In the genomic region with DNA sequence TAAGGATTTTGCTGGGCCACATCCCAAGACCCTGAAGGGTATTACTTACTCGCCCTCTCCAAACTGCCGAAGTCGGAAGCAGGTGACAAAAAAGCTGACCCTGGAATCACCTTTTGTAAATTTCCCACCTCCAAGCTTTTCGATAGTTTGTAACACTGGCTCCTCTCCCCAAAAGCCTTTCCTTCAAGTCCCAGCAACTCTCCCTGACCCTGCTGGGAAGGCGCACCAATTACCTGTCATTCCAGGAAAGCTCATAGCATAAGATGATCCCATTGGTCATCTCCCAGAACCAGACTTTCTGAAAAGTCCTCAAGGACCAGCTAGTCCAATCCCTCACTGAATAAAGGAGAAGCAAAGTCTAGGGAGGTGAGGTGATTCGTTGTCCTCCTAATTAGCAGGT, we compare ENCODE assay signal across 8 cellular contexts. TPM values are rescaled to one million over a fixed set of nuclear protein-coding genes. Genes with fewer than 3 reads are reported as not detected.
DNase-seq lines count a peak whose midpoint lies in the region; ATAC-seq and TF ChIP-seq lines count a peak whose summit lies in the region.
"Not testable (repeated sequence)": the region's sequence is repeated elsewhere in the genome, so short reads cannot be mapped to it uniquely, and the experiment has no call there.

No MANE protein-coding gene starts in this region.

- peaks cover 12% of the 10 kb centered on the region for H3K4me1 ChIP-seq in DOHH2 (ENCODE audit: control insufficient read depth, low read length)
- H3K4me1 ChIP-seq in left lung; trophoblast cell (ENCODE audit: control insufficient read depth in 1 of 2, insufficient read depth in 2 of 2, low read length in 2 of 2); upper lobe of right lung: not testable (repeated sequence)

- not testable (repeated sequence) for TF ChIP-seq CTCF in DOHH2 (IDR thresholded peaks at IDR 0.05; ENCODE audit: low read depth, low read length, poor library complexity, severe bottlenecking); epithelial cell of esophagus (IDR thresholded peaks at IDR 0.05; ENCODE audit: insufficient read depth, low read depth, low read length, missing control alignments); left lung (IDR thresholded peaks at IDR 0.05); upper lobe of right lung (IDR thresholded peaks at IDR 0.05)

- H4K8ac ChIP-seq in trophoblast cell (ENCODE audit: low read depth, low read length) = not testable (repeated sequence)

- not testable (repeated sequence) for H3F3A ChIP-seq in DOHH2 (ENCODE audit: control insufficient read depth, insufficient read depth)

- not testable (repeated sequence) for H2BK12ac ChIP-seq in trophoblast cell (ENCODE audit: low read length)

- H3K23ac ChIP-seq in trophoblast cell (ENCODE audit: low read length) = not testable (repeated sequence)

- H4K91ac ChIP-seq in trophoblast cell (ENCODE audit: low read depth, low read length) = not testable (repeated sequence)

- not testable (repeated sequence) for H2AK5ac ChIP-seq in trophoblast cell (ENCODE audit: low read length)

- H4K20me1 ChIP-seq in DOHH2 (ENCODE audit: control insufficient read depth, insufficient read depth, low read depth, low read length) = not testable (repeated sequence)

- not testable (repeated sequence) for H2AFZ ChIP-seq in trophoblast cell (ENCODE audit: insufficient read depth, low read length, poor library complexity)

- H3K9me3 ChIP-seq in DOHH2 (ENCODE audit: control insufficient read depth, insufficient read depth, low read length); MG63; left lung; trophoblast cell (ENCODE audit: insufficient read depth, low read depth, low read length); upper lobe of right lung: not testable (repeated sequence)

- peak overlapping the region; percentile 76 for H3K27ac ChIP-seq in DOHH2 (ENCODE audit: low read depth, low read length)
- not testable (repeated sequence) for H3K27ac ChIP-seq in left lung; trophoblast cell (ENCODE audit: low read depth, low read length); upper lobe of right lung

- not testable (repeated sequence) for H3K36me3 Mint-ChIP-seq in activated naive CD8-positive, alpha-beta T cell

- not testable (repeated sequence) for H3K9me2 ChIP-seq in DOHH2 (replicated peaks; ENCODE audit: control insufficient read depth, low read length)

- H2BK5ac ChIP-seq in trophoblast cell (ENCODE audit: low read depth, low read length, poor library complexity) = not testable (repeated sequence)

- not testable (repeated sequence) for H2BK120ac ChIP-seq in trophoblast cell (ENCODE audit: insufficient read depth, low read length, poor library complexity)

- not testable (repeated sequence) for H3K79me1 ChIP-seq in trophoblast cell (ENCODE audit: low read length)

- H3K4me3 ChIP-seq in DOHH2 (ENCODE audit: low read length) = peak overlapping the region; percentile 81
- H3K4me3 ChIP-seq in MG63 = peak overlapping the region; percentile 74
- H3K4me3 ChIP-seq in epithelial cell of esophagus (ENCODE audit: low read length) = peak overlapping the region; percentile 68
- H3K4me3 ChIP-seq in left lung = peak overlapping the region; percentile 63 to 65
- H3K4me3 ChIP-seq in trophoblast cell (ENCODE audit: low read depth, low read length) = not testable (repeated sequence)
- peak overlapping the region; percentile 68 for H3K4me3 ChIP-seq in upper lobe of right lung

- H3K4ac ChIP-seq in trophoblast cell (ENCODE audit: low read depth, low read length) = not testable (repeated sequence)

- H3K18ac ChIP-seq in trophoblast cell (ENCODE audit: low read length) = not testable (repeated sequence)

- peak overlapping the region; percentile 92 for H3K4me3 Mint-ChIP-seq in activated naive CD8-positive, alpha-beta T cell

- not testable (repeated sequence) for H3K27me3 Mint-ChIP-seq in activated naive CD8-positive, alpha-beta T cell

- H3K79me2 ChIP-seq in DOHH2 (ENCODE audit: control insufficient read depth, low read length) = peaks cover 48% of the 10 kb centered on the region
- not testable (repeated sequence) for H3K79me2 ChIP-seq in trophoblast cell (ENCODE audit: control insufficient read depth, insufficient read depth, low read length, poor library complexity)

- H3K4me1 Mint-ChIP-seq in activated naive CD8-positive, alpha-beta T cell (ENCODE audit: low read depth) = peaks cover 21% of the 10 kb centered on the region

- DNase-seq in MG63, left lung, trophoblast cell, upper lobe of right lung: not testable (repeated sequence)
- DNase-seq in SK-N-DZ (ENCODE audit: low spot score) (peak; percentile 16), epithelial cell of esophagus (ENCODE audit: low read depth) (peak; percentile 11)

- WGBS in trophoblast cell (ENCODE audit: extremely low coverage, insufficient coverage, insufficient read length) = no CpG with 5 or more reads among the region's 6 CpGs

- H3K9me3 Mint-ChIP-seq in activated naive CD8-positive, alpha-beta T cell (ENCODE audit: low read depth) = not testable (repeated sequence)

- not testable (repeated sequence) for H3K27me3 ChIP-seq in DOHH2 (ENCODE audit: control insufficient read depth, low read length); MG63; left lung; trophoblast cell (ENCODE audit: insufficient read depth, low read length); upper lobe of right lung

- not testable (repeated sequence) for H3K14ac ChIP-seq in trophoblast cell (ENCODE audit: low read length)

- H3K9ac ChIP-seq in trophoblast cell (ENCODE audit: low read length) = not testable (repeated sequence)

- H3K4me2 ChIP-seq in DOHH2 (ENCODE audit: low read length) (peak overlapping the region; percentile 66), trophoblast cell (ENCODE audit: low read length) (peak overlapping the region; percentile 92)

- peak overlapping the region; percentile 94 for H3K27ac Mint-ChIP-seq in activated naive CD8-positive, alpha-beta T cell

- ATAC-seq in left lung = peak; percentile 25
- peak; percentile 11 for ATAC-seq in upper lobe of right lung

- intact Hi-C loops in left lung (cut with DNase I); upper lobe of right lung (cut with DNase I): not testable (repeated sequence)

- H3K36me3 ChIP-seq in DOHH2 (ENCODE audit: control insufficient read depth, low read length); MG63; left lung; trophoblast cell (ENCODE audit: control insufficient read depth in 1 of 2, insufficient read depth in 2 of 2, low read length in 2 of 2); upper lobe of right lung: not testable (repeated sequence)

- not testable (repeated sequence) for H4K12ac ChIP-seq in trophoblast cell (ENCODE audit: low read depth, low read length)

RNA-seq across cellular contexts. Expression of a gene that starts 0.7 kb away (rescaled TPM):
- 48.6 and 70.8 TPM in 2 replicates for total RNA-seq in MG63 (2014; rRNA removed; shearing (Covaris generic); ENCODE audit: low replicate concordance)
- polyA plus RNA-seq in SK-N-DZ (2014; cell fraction: cytosol; rRNA removed) = 75.2 and 102 TPM in 2 replicates
- 737 and 910 TPM in 2 replicates for polyA plus RNA-seq in SK-N-DZ (2014; cell fraction: nucleus; rRNA removed)
- total RNA-seq in left lung (10 to 100 TPM; 42.0 to 44.1 TPM), upper lobe of right lung (12.6 TPM)
- polyA plus RNA-seq in trophoblast cell (2013) = 15.4 and 16.0 TPM in 2 replicates
